1 cellular context compared by ENCODE assay signal in the genomic region with DNA sequence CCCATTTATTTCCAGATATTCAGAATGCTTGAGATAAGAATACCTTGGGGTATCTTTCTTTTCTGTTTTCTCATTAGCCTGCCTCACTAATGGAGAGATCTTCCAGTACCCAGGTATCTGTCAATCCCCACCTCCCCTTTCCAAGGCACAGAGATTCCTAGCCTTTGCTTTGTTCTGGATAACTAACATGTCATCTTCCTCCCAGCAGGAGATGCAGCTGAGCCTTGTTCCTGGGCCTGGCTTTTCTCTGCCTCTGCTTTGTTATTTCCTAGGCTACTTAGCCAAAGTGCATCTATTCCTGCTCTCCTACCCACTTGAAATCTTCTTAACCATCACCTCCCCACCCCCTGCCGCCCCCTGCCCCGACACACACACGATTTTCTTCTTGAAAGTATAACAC.
TF ChIP-seq lines count a peak whose summit lies in the region.

No MANE protein-coding gene starts in this region.

TF ChIP-seq in SK-N-SH, 30 proteins besides CTCF, POLR2A, EP300 and RAD21 (continued from another document):
- TF ChIP-seq, protein P1, sequence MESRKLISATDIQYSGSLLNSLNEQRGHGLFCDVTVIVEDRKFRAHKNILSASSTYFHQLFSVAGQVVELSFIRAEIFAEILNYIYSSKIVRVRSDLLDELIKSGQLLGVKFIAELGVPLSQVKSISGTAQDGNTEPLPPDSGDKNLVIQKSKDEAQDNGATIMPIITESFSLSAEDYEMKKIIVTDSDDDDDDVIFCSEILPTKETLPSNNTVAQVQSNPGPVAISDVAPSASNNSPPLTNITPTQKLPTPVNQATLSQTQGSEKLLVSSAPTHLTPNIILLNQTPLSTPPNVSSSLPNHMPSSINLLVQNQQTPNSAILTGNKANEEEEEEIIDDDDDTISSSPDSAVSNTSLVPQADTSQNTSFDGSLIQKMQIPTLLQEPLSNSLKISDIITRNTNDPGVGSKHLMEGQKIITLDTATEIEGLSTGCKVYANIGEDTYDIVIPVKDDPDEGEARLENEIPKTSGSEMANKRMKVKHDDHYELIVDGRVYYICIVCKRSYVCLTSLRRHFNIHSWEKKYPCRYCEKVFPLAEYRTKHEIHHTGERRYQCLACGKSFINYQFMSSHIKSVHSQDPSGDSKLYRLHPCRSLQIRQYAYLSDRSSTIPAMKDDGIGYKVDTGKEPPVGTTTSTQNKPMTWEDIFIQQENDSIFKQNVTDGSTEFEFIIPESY (IDR thresholded peaks at IDR 0.05; ENCODE audit: borderline replicate concordance, low read depth): no peak
